In genomic region chr6:44001318-44001868, GRCh38 we compare ENCODE assay signal across 1 cellular context.
TF ChIP-seq lines count a peak whose summit lies in the region.

No MANE protein-coding gene starts in this region.

TF ChIP-seq in GM12878, 131 proteins besides CTCF, POLR2A, EP300 and RAD21 (continued from another document):
- TF ChIP-seq, protein P1, sequence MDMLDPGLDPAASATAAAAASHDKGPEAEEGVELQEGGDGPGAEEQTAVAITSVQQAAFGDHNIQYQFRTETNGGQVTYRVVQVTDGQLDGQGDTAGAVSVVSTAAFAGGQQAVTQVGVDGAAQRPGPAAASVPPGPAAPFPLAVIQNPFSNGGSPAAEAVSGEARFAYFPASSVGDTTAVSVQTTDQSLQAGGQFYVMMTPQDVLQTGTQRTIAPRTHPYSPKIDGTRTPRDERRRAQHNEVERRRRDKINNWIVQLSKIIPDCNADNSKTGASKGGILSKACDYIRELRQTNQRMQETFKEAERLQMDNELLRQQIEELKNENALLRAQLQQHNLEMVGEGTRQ (IDR thresholded peaks at IDR 0.05; ENCODE audit: borderline replicate concordance, low read depth, low read length), result peak; percentile 21; the same call in 1 of the 2 replicates
- no peak for TF ChIP-seq IRF4 (IDR thresholded peaks at IDR 0.05; ENCODE audit: low read depth, low read length)
- TF ChIP-seq, protein P2, sequence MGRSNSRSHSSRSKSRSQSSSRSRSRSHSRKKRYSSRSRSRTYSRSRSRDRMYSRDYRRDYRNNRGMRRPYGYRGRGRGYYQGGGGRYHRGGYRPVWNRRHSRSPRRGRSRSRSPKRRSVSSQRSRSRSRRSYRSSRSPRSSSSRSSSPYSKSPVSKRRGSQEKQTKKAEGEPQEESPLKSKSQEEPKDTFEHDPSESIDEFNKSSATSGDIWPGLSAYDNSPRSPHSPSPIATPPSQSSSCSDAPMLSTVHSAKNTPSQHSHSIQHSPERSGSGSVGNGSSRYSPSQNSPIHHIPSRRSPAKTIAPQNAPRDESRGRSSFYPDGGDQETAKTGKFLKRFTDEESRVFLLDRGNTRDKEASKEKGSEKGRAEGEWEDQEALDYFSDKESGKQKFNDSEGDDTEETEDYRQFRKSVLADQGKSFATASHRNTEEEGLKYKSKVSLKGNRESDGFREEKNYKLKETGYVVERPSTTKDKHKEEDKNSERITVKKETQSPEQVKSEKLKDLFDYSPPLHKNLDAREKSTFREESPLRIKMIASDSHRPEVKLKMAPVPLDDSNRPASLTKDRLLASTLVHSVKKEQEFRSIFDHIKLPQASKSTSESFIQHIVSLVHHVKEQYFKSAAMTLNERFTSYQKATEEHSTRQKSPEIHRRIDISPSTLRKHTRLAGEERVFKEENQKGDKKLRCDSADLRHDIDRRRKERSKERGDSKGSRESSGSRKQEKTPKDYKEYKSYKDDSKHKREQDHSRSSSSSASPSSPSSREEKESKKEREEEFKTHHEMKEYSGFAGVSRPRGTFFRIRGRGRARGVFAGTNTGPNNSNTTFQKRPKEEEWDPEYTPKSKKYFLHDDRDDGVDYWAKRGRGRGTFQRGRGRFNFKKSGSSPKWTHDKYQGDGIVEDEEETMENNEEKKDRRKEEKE (IDR thresholded peaks at IDR 0.05), result no peak
